11 cellular contexts compared by ENCODE assay signal in the genomic region with DNA sequence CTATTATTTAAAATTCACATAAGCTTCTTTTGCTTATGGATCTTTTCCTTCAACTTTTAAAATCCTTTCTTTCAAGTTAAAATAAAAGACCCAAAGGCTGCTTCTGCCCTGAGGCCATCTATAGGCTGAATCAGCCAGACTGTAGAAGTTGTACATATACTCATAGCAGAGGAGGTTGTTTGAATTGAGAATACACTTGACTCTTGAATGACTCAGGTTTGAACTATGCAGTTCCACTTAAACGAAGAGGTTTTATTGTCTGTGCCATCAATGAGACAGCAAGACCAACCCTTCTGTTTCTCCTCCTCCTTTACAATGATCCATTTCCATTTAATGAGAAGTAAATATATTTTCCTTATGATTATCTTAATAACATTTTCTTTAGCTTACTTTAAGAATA. TPM values are rescaled to one million over a fixed set of nuclear protein-coding genes. Genes with fewer than 3 reads are reported as not detected.
DNase-seq lines count a peak whose midpoint lies in the region; ATAC-seq and TF ChIP-seq lines count a peak whose summit lies in the region.
"Had no signal": no experiment of that assay in that cellular context is flagged by ENCODE, and none has a peak within 500 bp of the region (broad histone marks: within the 10 kb centered on the region; RNA-seq: fewer than 3 reads in every experiment).

No MANE protein-coding gene starts in this region.

- H3K27ac ChIP-seq in uterus (no peak overlapping the region), endodermal cell (ENCODE audit: low read depth, low read length) (no peak overlapping the region)
- H3K27ac ChIP-seq: colonic mucosa had no signal

- no peak overlapping the region for H3K4me3 Mint-ChIP-seq in stimulated activated naive CD8-positive, alpha-beta T cell treated with anti-CD3 and anti-CD28 coated beads, Interleukin-15, amount 100 ng/mL, for 72 hours
- H3K4me3 Mint-ChIP-seq in endodermal cell = no peak overlapping the region

- peak; percentile 45 for ATAC-seq in stimulated activated naive CD8-positive, alpha-beta T cell treated with anti-CD3 and anti-CD28 coated beads, Interleukin-15, Interleukin-2, amounts not matched to agents 100 U/mL and 50 U/mL, for 24 hours
- ATAC-seq in stimulated activated naive CD8-positive, alpha-beta T cell treated with anti-CD3 and anti-CD28 coated beads, Interleukin-15, amount 100 ng/mL, for 72 hours = no peak

- 0 to 44% methylated on average over 1 of the region's 1 CpG for WGBS in endodermal cell (ENCODE audit: insufficient coverage in 1 of 2, insufficient read length in 1 of 2), 2 experiments

- peaks cover 20% of the 10 kb centered on the region for H3K27me3 Mint-ChIP-seq in stimulated activated naive CD8-positive, alpha-beta T cell treated with anti-CD3 and anti-CD28 coated beads, Interleukin-15, amount 100 ng/mL, for 72 hours
- H3K27me3 Mint-ChIP-seq in endodermal cell (ENCODE audit: insufficient read depth) = peaks cover 16% of the 10 kb centered on the region

- no peak overlapping the region for H3K9ac ChIP-seq in endodermal cell (ENCODE audit: extremely low read depth, low read length, poor library complexity, severe bottlenecking)

- no peak for TF ChIP-seq POLR2A in uterus (IDR thresholded peaks at IDR 0.05)

- H3K9me3 Mint-ChIP-seq in stimulated activated naive CD8-positive, alpha-beta T cell treated with anti-CD3 and anti-CD28 coated beads, Interleukin-15, amount 100 ng/mL, for 72 hours = no peaks in the 10 kb centered on the region
- H3K9me3 Mint-ChIP-seq in endodermal cell = no peaks in the 10 kb centered on the region

- no peaks in the 10 kb centered on the region for H3K4me1 ChIP-seq in uterus
- no peaks in the 10 kb centered on the region for H3K4me1 ChIP-seq in endodermal cell (ENCODE audit: control insufficient read depth, insufficient read depth, low read length)
- H3K4me1 ChIP-seq: colonic mucosa had no signal

- H3K9me3 ChIP-seq in uterus (no peaks in the 10 kb centered on the region), endodermal cell (ENCODE audit: control insufficient read depth, low read length) (no peaks in the 10 kb centered on the region)
- H3K9me3 ChIP-seq: colonic mucosa had no signal

- in situ Hi-C loops in SK-MEL-5 (cut with HindIII; ENCODE audit: low pct_unique_long_range_greater_than_20kb, low sequenced_read_pairs) = no loop called here

- no peak overlapping the region for H3K27ac Mint-ChIP-seq in stimulated activated naive CD8-positive, alpha-beta T cell treated with anti-CD3 and anti-CD28 coated beads, Interleukin-15, amount 100 ng/mL, for 72 hours
- no peak overlapping the region for H3K27ac Mint-ChIP-seq in endodermal cell

- peaks cover under 1% of the 10 kb centered on the region for H3K4me1 Mint-ChIP-seq in stimulated activated naive CD8-positive, alpha-beta T cell treated with anti-CD3 and anti-CD28 coated beads, Interleukin-15, amount 100 ng/mL, for 72 hours
- H3K4me1 Mint-ChIP-seq in endodermal cell = no peaks in the 10 kb centered on the region

- no peak for DNase-seq in stimulated activated naive CD8-positive, alpha-beta T cell treated with anti-CD3 and anti-CD28 coated beads, Interleukin-15, Interleukin-2, amounts not matched to agents 100 U/mL and 50 U/mL, for 24 hours
- DNase-seq in stimulated activated naive CD8-positive, alpha-beta T cell treated with anti-CD3 and anti-CD28 coated beads, Interleukin-15, amount 100 ng/mL, for 72 hours = no peak
- DNase-seq in SK-MEL-5 (ENCODE audit: low read depth, low spot score) (peak; percentile 51), fibroblast of mammary gland (ENCODE audit: low read depth) (peak; percentile 75), uterus (no peak), endodermal cell (no peak), iPS-NIHi11 (ENCODE audit: low spot score) (no peak), DMS114 treated with DMSO at 0.1 percent for 48 hours (lab: John Stamatoyannopoulos, UW; ENCODE audit: unreplicated experiment) (no peak)
- DNase-seq: activated CD8-positive, alpha-beta memory T cell treated with anti-CD3 and anti-CD28 coated beads, Interleukin-2, amount 50 U/mL, for 48 hours; colonic mucosa; NCI-H1694 had no signal

- no peaks in the 10 kb centered on the region for H3K27me3 ChIP-seq in uterus
- peaks cover 30% of the 10 kb centered on the region for H3K27me3 ChIP-seq in endodermal cell (ENCODE audit: control insufficient read depth, insufficient read depth, low read length, poor library complexity, severe bottlenecking)
- H3K27me3 ChIP-seq: colonic mucosa had no signal

- H3K4me3 ChIP-seq in fibroblast of mammary gland (ENCODE audit: control insufficient read depth, low read depth, low read length) = no peak overlapping the region
- no peak overlapping the region for H3K4me3 ChIP-seq in uterus
- no peak overlapping the region for H3K4me3 ChIP-seq in endodermal cell (ENCODE audit: low read length)
- H3K4me3 ChIP-seq: colonic mucosa had no signal

- TF ChIP-seq CTCF in fibroblast of mammary gland (conservative IDR thresholded peaks at IDR 0.05; ENCODE audit: control insufficient read depth, insufficient read depth, low read depth, low read length) = no peak
- TF ChIP-seq CTCF in uterus (IDR thresholded peaks at IDR 0.05) = no peak
- TF ChIP-seq CTCF in endodermal cell (conservative IDR thresholded peaks at IDR 0.05) = no peak

- no peaks in the 10 kb centered on the region for H3K36me3 Mint-ChIP-seq in endodermal cell (ENCODE audit: low read depth)

- intact Hi-C loops in uterus (cut with DNase I; ENCODE audit: low total_unique reads) = no loop called here

- no peaks in the 10 kb centered on the region for H3K36me3 ChIP-seq in uterus
- H3K36me3 ChIP-seq in endodermal cell (ENCODE audit: control insufficient read depth, insufficient read depth, low read length) = no peaks in the 10 kb centered on the region
- H3K36me3 ChIP-seq: colonic mucosa had no signal

RNA-seq across cellular contexts. Expression of gene ZNF365, which starts 5.8 kb away (rescaled TPM):
- total RNA-seq in SK-MEL-5 (2014; rRNA removed; shearing (Covaris generic)) = 1.0 and 1.6 TPM in 2 replicates
- 1.4 and 2.0 TPM in 2 replicates for polyA plus RNA-seq in SK-MEL-5 (2015; cell fraction: cytosol; rRNA removed)
- 3.6 and 4.0 TPM in 2 replicates for polyA plus RNA-seq in SK-MEL-5 (2015; cell fraction: nucleus; rRNA removed)
- 1 to 10 TPM in 1 of 4 donors, not detected in 3; 1.3 TPM for total RNA-seq in uterus
- total RNA-seq in endodermal cell = under 1 TPM in 1 of 2 donors, not detected in 1; 0.31 TPM
- 0.21 TPM for polyA plus RNA-seq in endodermal cell (2013, experiment 1 of 2)
- 0.21 TPM for polyA plus RNA-seq in endodermal cell (2013, experiment 2 of 2)

Comparison
In these comparisons a context has a peak if more than half of its experiments do, and no peak if none do; other contexts are left out.
1. DNase-seq: peak in SK-MEL-5 (single experiment) and fibroblast of mammary gland (single experiment); none in stimulated activated naive CD8-positive, alpha-beta T cell treated with anti-CD3 and anti-CD28 coated beads, Interleukin-15, Interleukin-2, amounts not matched to agents 100 U/mL and 50 U/mL, for 24 hours (single experiment), stimulated activated naive CD8-positive, alpha-beta T cell treated with anti-CD3 and anti-CD28 coated beads, Interleukin-15, amount 100 ng/mL, for 72 hours (0 of 2), uterus (0 of 2), endodermal cell (single experiment), iPS-NIHi11 (single experiment) and DMS114 treated with DMSO at 0.1 percent for 48 hours (single experiment).